ENCODE assay signal across 1 cellular context in genomic region chr1:169550294-169550693, GRCh38.
TF ChIP-seq lines count a peak whose summit lies in the region.

No MANE protein-coding gene starts in this region.

TF ChIP-seq in WTC11, 78 proteins besides CTCF, POLR2A, EP300 and RAD21 (continued from another document):
- TF ChIP-seq E2F1 (CRISPR knock-in tag; IDR thresholded peaks at IDR 0.05) (no peak), AR (CRISPR knock-in tag; IDR thresholded peaks at IDR 0.05) (no peak), RORB (CRISPR knock-in tag; IDR thresholded peaks at IDR 0.05) (no peak)
